Comparison of ENCODE assay signal across 8 cellular contexts in genomic region chr2:39492095-39492590, GRCh38. TPM values are rescaled to one million over a fixed set of nuclear protein-coding genes. Genes with fewer than 3 reads are reported as not detected.
A peak's percentile ranks its signal among the peaks of the same experiment; 100 is the strongest.
DNase-seq lines count a peak whose midpoint lies in the region; ATAC-seq, FAIRE-seq and TF ChIP-seq lines count a peak whose summit lies in the region.

No MANE protein-coding gene starts in this region.

- H4K20me1 ChIP-seq in BLaER1 treated with 17β-estradiol and CSF1 and Interleukin-3, amounts not matched to agents 10 nM and 100 nM, result no peaks in the 10 kb centered on the region

- no peaks in the 10 kb centered on the region for H3K36me3 Mint-ChIP-seq in endodermal cell (ENCODE audit: low read depth)

- H3K27me3 ChIP-seq in BLaER1 treated with 17β-estradiol and CSF1 and Interleukin-3, amounts not matched to agents 10 nM and 100 nM, result peaks cover 0 to 47% (median 0%) of the 10 kb centered on the region in 11 experiments; a peak in 4 of 22 replicates
- H3K27me3 ChIP-seq in gastrocnemius medialis, result no peaks in the 10 kb centered on the region
- no peaks in the 10 kb centered on the region for H3K27me3 ChIP-seq in endodermal cell (ENCODE audit: control insufficient read depth, insufficient read depth, low read length, poor library complexity, severe bottlenecking)

- H3K4me1 Mint-ChIP-seq in endodermal cell, result peaks cover 6% of the 10 kb centered on the region

- WGBS in endodermal cell (ENCODE audit: insufficient coverage in 1 of 2, insufficient read length in 1 of 2), 2 experiments, result 88 to 100% methylated on average over 1 to 3 of the region's 3 CpGs

- TF ChIP-seq CTCF in gastrocnemius medialis (IDR thresholded peaks at IDR 0.05 in 4 of 5, conservative IDR thresholded peaks at IDR 0.05 in 1 of 5) (no peak), endodermal cell (conservative IDR thresholded peaks at IDR 0.05) (no peak)

- no peaks in the 10 kb centered on the region for H3K27me3 Mint-ChIP-seq in endodermal cell (ENCODE audit: insufficient read depth)

- peak overlapping the region; percentile 70 to 87 (median 76); a peak in 21 of 22 replicates for H3K27ac ChIP-seq in BLaER1 treated with 17β-estradiol and CSF1 and Interleukin-3, amounts not matched to agents 10 nM and 100 nM
- peak overlapping the region; percentile 53 to 72 (median 70) for H3K27ac ChIP-seq in gastrocnemius medialis
- H3K27ac ChIP-seq in endodermal cell (ENCODE audit: low read depth, low read length), result no peak overlapping the region

- H3K9me3 Mint-ChIP-seq in endodermal cell, result no peaks in the 10 kb centered on the region

- H3K27ac Mint-ChIP-seq in endodermal cell, result no peak overlapping the region

- no peaks in the 10 kb centered on the region for H3K36me3 ChIP-seq in BLaER1 treated with 17β-estradiol and CSF1 and Interleukin-3, amounts not matched to agents 10 nM and 100 nM
- no peaks in the 10 kb centered on the region for H3K36me3 ChIP-seq in gastrocnemius medialis
- H3K36me3 ChIP-seq in endodermal cell (ENCODE audit: control insufficient read depth, insufficient read depth, low read length), result no peaks in the 10 kb centered on the region

- intact Hi-C loops in gastrocnemius medialis (cut with DNase I; ENCODE audit: low total_unique reads), result no loop called here

- no peak overlapping the region for H3K4me3 Mint-ChIP-seq in endodermal cell

- peaks cover 18 to 58% (median 32%) of the 10 kb centered on the region in 10 experiments for H3K4me1 ChIP-seq in BLaER1 treated with 17β-estradiol and CSF1 and Interleukin-3, amounts not matched to agents 10 nM and 100 nM
- H3K4me1 ChIP-seq in gastrocnemius medialis (peaks cover 8 to 14% of the 10 kb centered on the region in 2 donors), endodermal cell (ENCODE audit: control insufficient read depth, insufficient read depth, low read length) (no peaks in the 10 kb centered on the region)

- H3K9ac ChIP-seq in BLaER1 treated with 17β-estradiol and CSF1 and Interleukin-3, amounts not matched to agents 10 nM and 100 nM, result peak overlapping the region in 10 of 11 experiments; percentile 8 to 71 (median 44); a peak in 14 of 22 replicates
- H3K9ac ChIP-seq in endodermal cell (ENCODE audit: extremely low read depth, low read length, poor library complexity, severe bottlenecking), result no peak overlapping the region

- in situ Hi-C loops in gastrocnemius medialis (cut with MboI; ENCODE audit: low sequenced_read_pairs in 4 of 4), result no loop called here

- TF ChIP-seq POLR2A in gastrocnemius medialis (IDR thresholded peaks at IDR 0.05), result no peak

- peak overlapping the region in 2 of 10 experiments; percentile 2 to 16; a peak in 2 of 20 replicates for H3K4me3 ChIP-seq in BLaER1 treated with 17β-estradiol and CSF1 and Interleukin-3, amounts not matched to agents 10 nM and 100 nM
- H3K4me3 ChIP-seq in gastrocnemius medialis (no peak overlapping the region), endodermal cell (ENCODE audit: low read length) (no peak overlapping the region)

- H3K9me3 ChIP-seq in BLaER1 treated with 17β-estradiol and CSF1 and Interleukin-3, amounts not matched to agents 10 nM and 100 nM (replicated peaks in 1 of 11), result peaks cover 0 to 8% (median 0%) of the 10 kb centered on the region in 11 experiments; a peak in 1 of 22 replicates
- H3K9me3 ChIP-seq in gastrocnemius medialis (no peaks in the 10 kb centered on the region), endodermal cell (ENCODE audit: control insufficient read depth, low read length) (no peaks in the 10 kb centered on the region)

- peak; percentile 97 for ATAC-seq in GM19023 (IDR thresholded peaks at IDR 0.05; ENCODE audit: unreplicated experiment)
- peak; percentile 97 for ATAC-seq in HG03066 (IDR thresholded peaks at IDR 0.05; ENCODE audit: low read depth, unreplicated experiment)
- peak; percentile 92 for ATAC-seq in esophagus mucosa
- ATAC-seq in gastrocnemius medialis, result peak; percentile 87 to 99

- H3K4me2 ChIP-seq in BLaER1 treated with 17β-estradiol and CSF1 and Interleukin-3, amounts not matched to agents 10 nM and 100 nM, result peak overlapping the region; percentile 50 to 86 (median 66); a peak in 21 of 22 replicates

- FAIRE-seq in RCC 7860 (lab: Jason Lieb, UNC), result peak; percentile 95

- DNase-seq in RCC 7860 (ENCODE audit: low spot score), result peak; percentile 93
- DNase-seq in gastrocnemius medialis, result no peak
- no peak for DNase-seq in COLO668 (lab: John Stamatoyannopoulos, UW; ENCODE audit: unreplicated experiment)
- no peak for DNase-seq in endodermal cell

RNA-seq across cellular contexts. Expression of gene MAP4K3, which starts 55.1 kb away (rescaled TPM):
- total RNA-seq in esophagus mucosa (12.4 TPM), gastrocnemius medialis (10 to 100 TPM; 23.0 to 52.1 (median 31.8) TPM), endodermal cell (10 to 100 TPM; 39.1 to 45.5 TPM)
- polyA plus RNA-seq in endodermal cell (2013, experiment 1 of 2), result 33.3 TPM
- polyA plus RNA-seq in endodermal cell (2013, experiment 2 of 2), result 29.6 TPM
